11 cellular contexts compared by ENCODE assay signal in genomic region chr5:38273626-38274025, GRCh38. TPM values are rescaled to one million over a fixed set of nuclear protein-coding genes. Genes with fewer than 3 reads are reported as not detected.
"Had no signal": no experiment of that assay in that cellular context is flagged by ENCODE, and none has a peak within 500 bp of the region (broad histone marks: within the 10 kb centered on the region; RNA-seq: fewer than 3 reads in every experiment).

No MANE protein-coding gene starts in this region.

- ATAC-seq: GM23338, HCT116 had no signal

- H3K9ac ChIP-seq: GM23248 had no signal

- H3K4me1 ChIP-seq: HAP-1 had no signal

- FAIRE-seq: H1, H54 had no signal

- H2AFZ ChIP-seq: GM23248, GM23338 had no signal

- H3K4me3 ChIP-seq: GM23248, GM23338, HAP-1 had no signal

- H3K9me3 ChIP-seq: HAP-1 had no signal

- H3K36me3 ChIP-seq: HAP-1 had no signal

- H3K27ac ChIP-seq: GM23248 had no signal

- H3K4me2 ChIP-seq: GM23338 had no signal

- DNase-seq: GM23248, GOT3, H7, H9, HCEC 1CT, HFFc6 had no signal

RNA-seq across cellular contexts. Expression of gene EGFLAM, which starts 15.3 kb away (rescaled TPM):
- total RNA-seq: GM23248 had no signal
- polyA plus RNA-seq: GM23248 had no signal
